In genomic region chr1:247273013-247273412, GRCh38 we compare ENCODE assay signal across 25 cellular contexts. TPM values are rescaled to one million over a fixed set of nuclear protein-coding genes. Genes with fewer than 3 reads are reported as not detected.
DNase-seq lines count a peak whose midpoint lies in the region; ATAC-seq and TF ChIP-seq lines count a peak whose summit lies in the region.
"Had no signal": no experiment of that assay in that cellular context is flagged by ENCODE, and none has a peak within 500 bp of the region (broad histone marks: within the 10 kb centered on the region; RNA-seq: fewer than 3 reads in every experiment).

No MANE protein-coding gene starts in this region.

- H3K36me3 Mint-ChIP-seq in endothelial cell (ENCODE audit: low read depth, unreplicated experiment), result peaks cover 7% of the 10 kb centered on the region
- H3K36me3 Mint-ChIP-seq: CD14-positive monocyte had no signal

- H3K4me1 Mint-ChIP-seq in endothelial cell (ENCODE audit: unreplicated experiment), result peaks cover 3% of the 10 kb centered on the region
- H3K4me1 Mint-ChIP-seq: CD14-positive monocyte; stimulated activated memory B cell treated with anti-CD40 and anti-IgM and Interleukin-4, amounts not matched to agents 10 μg/mL and 1 μg/mL and 100 μg/mL, for 72 hours had no signal

- DNase-seq in DMS 273 (lab: John Stamatoyannopoulos, UW; ENCODE audit: unreplicated experiment) (peak; percentile 93), NCI-H226 (peak; percentile 43), globus pallidus (ENCODE audit: low spot score) (peak; percentile 29), nucleus accumbens (lab: John Stamatoyannopoulos, UW) (peak in 30 of 56 donors; percentile 3 to 54 (median 22)), endothelial cell (ENCODE audit: low spot score) (no peak), NCI-H128 (lab: John Stamatoyannopoulos, UW; ENCODE audit: unreplicated experiment) (no peak)
- no peak for DNase-seq in effector CD4-positive, alpha-beta T cell
- DNase-seq: activated CD4-positive, alpha-beta T cell treated with anti-CD3 and anti-CD28 coated beads, Interleukin-2, amount 50 U/mL, for 48 hours; activated gamma-delta T cell treated with Interleukin-2 at 50 U/mL for 16 hours; activated T-cell treated with anti-CD3 and anti-CD28 coated beads for 4 hours; GF-D8; GM23248; NCI-H1694; PC-3; sigmoid colon; WERI-Rb-1 had no signal

- ATAC-seq in HG02678 (IDR thresholded peaks at IDR 0.05; ENCODE audit: unreplicated experiment), result no peak
- ATAC-seq: esophagus mucosa; gastroesophageal sphincter; left lobe of liver; PC-3; stimulated activated memory B cell treated with anti-CD40 and anti-IgM and Interleukin-4, amounts not matched to agents 10 μg/mL and 1 μg/mL and 100 μg/mL, for 72 hours had no signal

- H3K27me3 Mint-ChIP-seq in endothelial cell (ENCODE audit: unreplicated experiment), result no peaks in the 10 kb centered on the region
- H3K27me3 Mint-ChIP-seq: stimulated activated memory B cell treated with anti-CD40 and anti-IgM and Interleukin-4, amounts not matched to agents 10 μg/mL and 1 μg/mL and 100 μg/mL, for 72 hours had no signal

- no peak for TF ChIP-seq CTCF in endothelial cell (IDR thresholded peaks at IDR 0.05; ENCODE audit: unreplicated experiment)

- H3K27ac Mint-ChIP-seq in endothelial cell (ENCODE audit: unreplicated experiment), result no peak overlapping the region
- H3K27ac Mint-ChIP-seq: stimulated activated memory B cell treated with anti-CD40 and anti-IgM and Interleukin-4, amounts not matched to agents 10 μg/mL and 1 μg/mL and 100 μg/mL, for 72 hours; T-helper 1 cell treated with Interleukin-12 subunit alpha and Interleukin-12 subunit beta and Interleukin-4 antibody, amounts not matched to agents 30 μg/mL and 1 μg/mL, for 36 hours had no signal

- peaks cover 5% of the 10 kb centered on the region for H3K9me3 Mint-ChIP-seq in endothelial cell (ENCODE audit: unreplicated experiment)

- no peak overlapping the region for H3K4me3 Mint-ChIP-seq in endothelial cell (ENCODE audit: unreplicated experiment)
- H3K4me3 Mint-ChIP-seq: CD14-positive monocyte; stimulated activated memory B cell treated with anti-CD40 and anti-IgM and Interleukin-4, amounts not matched to agents 10 μg/mL and 1 μg/mL and 100 μg/mL, for 72 hours; T-helper 1 cell treated with Interleukin-12 subunit alpha and Interleukin-12 subunit beta and Interleukin-4 antibody, amounts not matched to agents 30 μg/mL and 1 μg/mL, for 36 hours had no signal

RNA-seq across cellular contexts. Expression of gene VN1R5, which starts 17.1 kb away (rescaled TPM):
- total RNA-seq in endothelial cell (ENCODE audit: unreplicated experiment), result not detected
- total RNA-seq: esophagus mucosa, gastroesophageal sphincter, GM23248, left lobe of liver, mucosa of gallbladder, PC-3, sigmoid colon, SJSA1 had no signal

RNA-seq across cellular contexts. Expression of gene ZNF496, which starts 58.7 kb away (rescaled TPM):
- total RNA-seq in endothelial cell (ENCODE audit: unreplicated experiment), result 76.5 TPM

Comparison
In these comparisons a context has a peak if more than half of its experiments do, and no peak if none do; other contexts are left out.
1. DNase-seq: peak in DMS 273 (single experiment), NCI-H226 (single experiment), globus pallidus (single experiment) and nucleus accumbens (30 of 56); none in endothelial cell (single experiment), effector CD4-positive, alpha-beta T cell (single experiment) and NCI-H128 (single experiment).